In the genomic region with DNA sequence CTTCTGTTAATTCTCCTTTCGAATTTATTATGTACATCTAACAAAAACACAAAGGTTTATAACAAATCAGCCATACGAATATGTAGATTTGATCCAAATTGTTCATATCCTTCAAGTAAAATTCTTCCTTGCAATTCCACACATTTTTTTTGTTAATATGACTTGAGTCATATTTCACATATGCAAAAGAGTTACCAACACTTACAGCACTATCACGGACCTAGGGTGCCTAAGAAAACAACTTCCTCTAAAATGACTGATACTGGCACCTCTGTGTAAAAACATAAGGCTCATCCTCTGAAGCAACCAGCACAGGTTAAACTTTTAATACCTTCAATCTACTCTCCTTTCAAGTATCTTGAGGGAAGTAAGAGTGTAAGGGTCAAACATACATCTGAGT, we compare ENCODE assay signal across 32 cellular contexts.
"Had no signal": no experiment of that assay in that cellular context is flagged by ENCODE, and none has a peak within 500 bp of the region (broad histone marks: within the 10 kb centered on the region; RNA-seq: fewer than 3 reads in every experiment).

No MANE protein-coding gene starts in this region.

- H3K4me3 ChIP-seq: body of pancreas, lower lobe of right lung, psoas muscle, smooth muscle cell, upper lobe of right lung had no signal

- H3K4me3 Mint-ChIP-seq: activated B cell treated with CpG ODN at 0.5 μM for 24 hours; activated CD8-positive, alpha-beta memory T cell treated with anti-CD3 and anti-CD28 coated beads, Interleukin-2, amount 10 ng/mL, durations not matched to agents 7 days and 5 days; activated CD8-positive, alpha-beta T cell treated with anti-CD3 and anti-CD28 coated beads, Interleukin-2, amount 10 ng/mL, durations not matched to agents 7 days and 5 days; activated naive CD8-positive, alpha-beta T cell; immature natural killer cell; naive thymus-derived CD8-positive, alpha-beta T cell; neural crest cell; stimulated activated memory B cell treated with anti-CD40 and anti-IgM and Interleukin-4, amounts not matched to agents 10 μg/mL and 1 μg/mL and 100 μg/mL, for 72 hours; stimulated activated naive CD8-positive, alpha-beta T cell treated with anti-CD3 and anti-CD28 coated beads, Interleukin-15, amount 100 ng/mL, for 72 hours; T-helper 2 cell treated with Interferon-gamma antibody and Interleukin-4, amounts not matched to agents 5 μg/mL and 100 μg/mL, for 36 hours had no signal

- H3K27me3 Mint-ChIP-seq: activated B cell treated with CpG ODN at 0.5 μM for 24 hours; activated CD8-positive, alpha-beta memory T cell treated with anti-CD3 and anti-CD28 coated beads, Interleukin-2, amount 10 ng/mL, durations not matched to agents 7 days and 5 days; activated naive CD8-positive, alpha-beta T cell; naive thymus-derived CD8-positive, alpha-beta T cell; stimulated activated memory B cell treated with anti-CD40 and anti-IgM and Interleukin-4, amounts not matched to agents 10 μg/mL and 1 μg/mL and 100 μg/mL, for 72 hours; stimulated activated naive CD8-positive, alpha-beta T cell treated with anti-CD3 and anti-CD28 coated beads, Interleukin-15, amount 100 ng/mL, for 72 hours had no signal

- DNase-seq: activated B cell treated with CpG ODN at 0.5 μM for 24 hours; activated CD8-positive, alpha-beta memory T cell treated with anti-CD3 and anti-CD28 coated beads, Interleukin-2, amount 10 ng/mL, durations not matched to agents 7 days and 5 days; activated CD8-positive, alpha-beta T cell treated with anti-CD3 and anti-CD28 coated beads, Interleukin-2, amount 10 ng/mL, durations not matched to agents 7 days and 5 days; activated naive CD4-positive, alpha-beta T cell; activated T-cell treated with anti-CD3 and anti-CD28 coated beads, Interleukin-2, amount 50 U/mL, for 48 hours; anterior cingulate cortex; body of pancreas; dermis blood vessel endothelial cell; effector CD8-positive, alpha-beta T cell; foreskin fibroblast; head of caudate nucleus; hypothalamus; immature natural killer cell; kidney glomerular epithelial cell; lower lobe of right lung; mesenchymal stem cell; naive thymus-derived CD8-positive, alpha-beta T cell; nucleus accumbens; psoas muscle; stimulated activated CD4-positive, alpha-beta T cell treated with anti-CD3 and anti-CD28 coated beads, Interleukin-1b, Interleukin-23, amount 100 ng/mL, for 48 hours; stimulated activated CD4-positive, alpha-beta T cell treated with anti-CD3 and anti-CD28 coated beads, Interleukin-4, amount 100 ng/mL, for 4 hours; stimulated activated CD8-positive, alpha-beta memory T cell treated with anti-CD3 and anti-CD28 coated beads, Interleukin-4, amount 100 ng/mL, for 48 hours; stimulated activated naive CD8-positive, alpha-beta T cell treated with anti-CD3 and anti-CD28 coated beads, Interleukin-15, amount 100 ng/mL, for 72 hours; substantia nigra; upper lobe of right lung had no signal

- H3K9ac ChIP-seq: parathyroid adenoma had no signal

- H3K27ac ChIP-seq: body of pancreas, epithelial cell of prostate, lower lobe of right lung, parathyroid adenoma, psoas muscle, upper lobe of right lung had no signal

- H3K9me3 ChIP-seq: body of pancreas, psoas muscle had no signal

- H3K36me3 ChIP-seq: lower lobe of right lung, upper lobe of right lung had no signal

- H3K27ac Mint-ChIP-seq: activated B cell treated with CpG ODN at 0.5 μM for 24 hours; activated CD8-positive, alpha-beta memory T cell treated with anti-CD3 and anti-CD28 coated beads, Interleukin-2, amount 10 ng/mL, durations not matched to agents 7 days and 5 days; activated CD8-positive, alpha-beta T cell treated with anti-CD3 and anti-CD28 coated beads, Interleukin-2, amount 10 ng/mL, durations not matched to agents 7 days and 5 days; activated naive CD8-positive, alpha-beta T cell; immature natural killer cell; stimulated activated memory B cell treated with anti-CD40 and anti-IgM and Interleukin-4, amounts not matched to agents 10 μg/mL and 1 μg/mL and 100 μg/mL, for 72 hours; stimulated activated naive CD8-positive, alpha-beta T cell treated with anti-CD3 and anti-CD28 coated beads, Interleukin-15, amount 100 ng/mL, for 72 hours; T-helper 2 cell treated with Interferon-gamma antibody and Interleukin-4, amounts not matched to agents 5 μg/mL and 100 μg/mL, for 36 hours had no signal

- H3K4me2 ChIP-seq: smooth muscle cell had no signal

- H3K36me3 Mint-ChIP-seq: activated CD8-positive, alpha-beta memory T cell treated with anti-CD3 and anti-CD28 coated beads, Interleukin-2, amount 10 ng/mL, durations not matched to agents 7 days and 5 days; activated naive CD8-positive, alpha-beta T cell; immature natural killer cell; stimulated activated memory B cell treated with anti-CD40 and anti-IgM and Interleukin-4, amounts not matched to agents 10 μg/mL and 1 μg/mL and 100 μg/mL, for 72 hours had no signal

- H3K27me3 ChIP-seq: body of pancreas, upper lobe of right lung had no signal

- H2AFZ ChIP-seq: parathyroid adenoma had no signal

- H3K79me2 ChIP-seq: parathyroid adenoma had no signal

- H3K4me1 Mint-ChIP-seq: activated B cell treated with CpG ODN at 0.5 μM for 24 hours; activated CD8-positive, alpha-beta memory T cell treated with anti-CD3 and anti-CD28 coated beads, Interleukin-2, amount 10 ng/mL, durations not matched to agents 7 days and 5 days; immature natural killer cell; naive thymus-derived CD8-positive, alpha-beta T cell; neural crest cell; stimulated activated memory B cell treated with anti-CD40 and anti-IgM and Interleukin-4, amounts not matched to agents 10 μg/mL and 1 μg/mL and 100 μg/mL, for 72 hours; stimulated activated naive CD8-positive, alpha-beta T cell treated with anti-CD3 and anti-CD28 coated beads, Interleukin-15, amount 100 ng/mL, for 72 hours had no signal

- H3K4me1 ChIP-seq: body of pancreas, lower lobe of right lung, parathyroid adenoma, psoas muscle, upper lobe of right lung had no signal
